7 cellular contexts compared by ENCODE assay signal in genomic region chr17:82698974-82699442, GRCh38. TPM values are rescaled to one million over a fixed set of nuclear protein-coding genes. Genes with fewer than 3 reads are reported as not detected.
DNase-seq lines count a peak whose midpoint lies in the region; ATAC-seq and TF ChIP-seq lines count a peak whose summit lies in the region.

No MANE protein-coding gene starts in this region.

- H3K9me3 Mint-ChIP-seq in nephron progenitor cell, result peaks cover 29% of the 10 kb centered on the region

- ATAC-seq in GM21381 (IDR thresholded peaks at IDR 0.05; ENCODE audit: unreplicated experiment) (peak; percentile 26), HG02588 (IDR thresholded peaks at IDR 0.05; ENCODE audit: unreplicated experiment) (no peak), HG03571 (IDR thresholded peaks at IDR 0.05; ENCODE audit: unreplicated experiment) (no peak)

- DNase-seq in colonic mucosa, result no peak
- no peak for DNase-seq in nephron progenitor cell
- DNase-seq in head of caudate nucleus, result no peak

- peaks cover 50% of the 10 kb centered on the region for H3K27me3 ChIP-seq in HUES6 (ENCODE audit: control insufficient read depth, insufficient read depth, low read length)
- no peaks in the 10 kb centered on the region for H3K27me3 ChIP-seq in colonic mucosa

- H3K4me1 ChIP-seq in HUES6 (ENCODE audit: control insufficient read depth, insufficient read depth, low read length), result peaks cover 8% of the 10 kb centered on the region; the same call in 1 of the 2 replicates
- peaks cover 12% of the 10 kb centered on the region for H3K4me1 ChIP-seq in colonic mucosa

- peaks cover 27% of the 10 kb centered on the region for H3K4me1 Mint-ChIP-seq in nephron progenitor cell

- H3K36me3 Mint-ChIP-seq in nephron progenitor cell (ENCODE audit: low read depth), result peaks cover 21% of the 10 kb centered on the region

- peaks cover 63% of the 10 kb centered on the region for H3K27me3 Mint-ChIP-seq in nephron progenitor cell (ENCODE audit: low read depth, poor library complexity)

- H3K27ac Mint-ChIP-seq in nephron progenitor cell, result no peak overlapping the region

- intact Hi-C loops in colonic mucosa (cut with DNase I) (no loop called here), head of caudate nucleus (cut with DNase I) (loop anchor here (2.0 to 5.0 kb wide), 2 partner anchors 38 to 52 kb away; partner anchors contain the start of gene WDR45B)

- H3K9me3 ChIP-seq in HUES6 (ENCODE audit: control insufficient read depth, insufficient read depth, low read depth, low read length), result peaks cover 11% of the 10 kb centered on the region
- H3K9me3 ChIP-seq in colonic mucosa, result no peaks in the 10 kb centered on the region

- no peak for TF ChIP-seq CTCF in colonic mucosa (IDR thresholded peaks at IDR 0.05)
- no peak for TF ChIP-seq CTCF in nephron progenitor cell (IDR thresholded peaks at IDR 0.05)

- no peak overlapping the region for H3K27ac ChIP-seq in HUES6 (ENCODE audit: low read depth, low read length)
- no peak overlapping the region for H3K27ac ChIP-seq in colonic mucosa

- H3K9ac ChIP-seq in HUES6 (ENCODE audit: low read length) (no peak overlapping the region), colonic mucosa (ENCODE audit: low read depth in 2 of 2, low read length in 2 of 2) (peak overlapping the region; percentile 65 to 72)

- H3K4me3 ChIP-seq in HUES6 (ENCODE audit: low read depth, low read length), result peak overlapping the region; percentile 76
- H3K4me3 ChIP-seq in colonic mucosa, result peak overlapping the region; percentile 80

- H3K4me3 Mint-ChIP-seq in nephron progenitor cell, result peak overlapping the region; percentile 88

- H3K36me3 ChIP-seq in HUES6 (ENCODE audit: control insufficient read depth, insufficient read depth, low read length) (no peaks in the 10 kb centered on the region), colonic mucosa (no peaks in the 10 kb centered on the region)

RNA-seq across cellular contexts. Expression of gene RAB40B, which starts 0.5 kb away (rescaled TPM):
- 10 to 100 TPM; 34.7 to 35.8 TPM for total RNA-seq in colonic mucosa

RNA-seq across cellular contexts. Expression of gene FN3KRP, which starts 17.5 kb away (rescaled TPM):
- total RNA-seq in colonic mucosa, result 10 to 100 TPM; 34.4 to 52.5 TPM

RNA-seq across cellular contexts. Expression of gene FN3K, which starts 36.4 kb away (rescaled TPM):
- total RNA-seq in colonic mucosa, result 10 to 100 TPM; 46.9 to 69.5 TPM

RNA-seq across cellular contexts. Expression of gene WDR45B, which starts 50.8 kb away (rescaled TPM):
- total RNA-seq in colonic mucosa, result 100 to 1,000 TPM in 1 of 2 donors, 10 to 100 TPM in 1; 58.8 to 119 TPM

RNA-seq across cellular contexts. Expression of gene TBCD, which starts 52.9 kb away (rescaled TPM):
- total RNA-seq in colonic mucosa, result 100 to 1,000 TPM in 1 of 2 donors, 10 to 100 TPM in 1; 49.2 to 101 TPM
